1 cellular context compared by ENCODE assay signal in the genomic region with DNA sequence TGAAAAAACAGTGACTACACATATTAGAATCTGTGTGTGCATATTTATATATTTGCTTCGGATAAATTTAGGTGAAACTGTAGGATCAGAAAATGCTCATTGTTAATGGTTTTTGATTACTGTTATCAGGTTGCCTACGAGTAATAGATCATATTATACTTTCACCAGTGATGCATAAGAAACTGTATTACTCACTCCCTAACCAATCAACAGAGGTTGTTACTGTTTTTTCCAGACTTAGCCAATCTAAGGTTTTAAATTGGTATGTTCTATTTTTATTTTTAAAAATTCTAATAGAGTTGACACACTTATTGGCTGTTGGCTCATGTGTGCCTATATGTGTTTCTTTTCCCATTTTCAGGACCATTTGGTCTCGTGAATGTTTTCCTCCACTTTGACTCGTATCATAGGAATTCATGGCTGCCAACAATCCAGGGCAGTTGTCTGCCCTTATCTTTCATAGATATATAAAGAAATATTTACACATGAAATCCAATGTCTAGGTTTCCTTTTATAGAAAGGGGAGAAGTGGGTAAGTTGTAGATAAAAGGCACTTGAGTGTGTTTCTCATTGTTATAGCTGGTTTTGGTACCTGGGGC.
TF ChIP-seq lines count a peak whose summit lies in the region.

No MANE protein-coding gene starts in this region.

TF ChIP-seq in endothelial cell of umbilical vein, 7 proteins besides CTCF, POLR2A, EP300 and RAD21:
- TF ChIP-seq POLR2AphosphoS5 (IDR thresholded peaks at IDR 0.05; ENCODE audit: insufficient read depth, low read depth, low read length), result no peak
- no peak for TF ChIP-seq MYC (IDR thresholded peaks at IDR 0.05; ENCODE audit: low read depth, low read length)
- TF ChIP-seq EZH2 (IDR thresholded peaks at IDR 0.05; ENCODE audit: borderline replicate concordance, low read depth, low read length, severe bottlenecking), result no peak
- TF ChIP-seq FOS (IDR thresholded peaks at IDR 0.05; ENCODE audit: borderline replicate concordance, insufficient read depth, low read length), result no peak
- TF ChIP-seq JUN (IDR thresholded peaks at IDR 0.05; ENCODE audit: borderline replicate concordance, insufficient read depth, insufficient read length, low read depth), result no peak
- TF ChIP-seq, protein P1, sequence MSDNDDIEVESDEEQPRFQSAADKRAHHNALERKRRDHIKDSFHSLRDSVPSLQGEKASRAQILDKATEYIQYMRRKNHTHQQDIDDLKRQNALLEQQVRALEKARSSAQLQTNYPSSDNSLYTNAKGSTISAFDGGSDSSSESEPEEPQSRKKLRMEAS (IDR thresholded peaks at IDR 0.05; ENCODE audit: insufficient read depth, insufficient read length), result no peak
- no peak for TF ChIP-seq GATA2 (IDR thresholded peaks at IDR 0.05; ENCODE audit: insufficient read depth, insufficient read length, low read depth, low read length)
